1 cellular context compared by ENCODE assay signal in the genomic region with DNA sequence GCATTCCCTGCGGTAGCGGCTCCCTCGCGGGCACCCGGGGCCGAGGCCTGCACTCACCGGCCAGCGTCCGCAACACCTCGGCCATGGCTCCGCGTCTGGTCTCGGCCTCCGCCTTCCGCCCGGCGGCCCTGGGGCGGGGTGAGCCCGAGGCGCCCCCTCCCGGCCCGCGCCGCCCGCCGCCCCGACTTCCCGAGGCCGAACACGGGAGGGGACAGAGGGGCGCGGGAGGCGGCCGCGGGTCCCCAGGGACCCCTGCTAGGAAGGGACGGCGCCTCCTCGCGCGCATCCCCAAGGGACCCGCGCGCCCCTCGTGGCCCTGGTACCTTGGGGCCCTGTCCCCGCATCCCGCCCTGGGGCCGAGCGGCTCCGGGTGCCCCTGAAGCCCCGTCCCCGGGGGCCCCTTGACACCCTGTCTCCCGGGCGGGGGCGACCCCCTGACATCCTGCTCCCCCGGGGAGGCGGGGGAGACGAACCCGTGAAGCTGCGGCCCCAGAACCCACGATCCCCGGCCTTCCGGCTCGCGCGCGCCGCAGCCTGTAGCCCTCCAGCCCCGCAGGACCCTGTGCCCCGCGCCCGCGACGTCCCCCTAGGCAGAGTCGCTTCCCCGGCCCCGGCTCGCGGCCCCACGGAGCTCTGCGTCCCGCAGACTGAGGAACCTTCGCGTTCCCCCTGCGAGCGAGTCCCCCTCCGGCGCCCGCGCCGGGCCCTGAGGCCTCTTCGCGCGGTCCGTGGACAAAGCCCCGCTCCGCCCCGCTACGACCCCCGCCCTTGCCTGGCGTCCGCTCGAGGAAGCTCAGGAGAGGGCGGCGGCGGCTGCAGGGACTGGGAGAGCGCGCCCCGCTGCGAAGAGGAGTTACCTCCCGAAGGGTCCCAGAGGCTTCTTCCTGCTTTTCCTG.
TF ChIP-seq lines count a peak whose summit lies in the region.

A gene (minus strand): TSS at position 97 of the 896 bp plus-strand sequence.

TF ChIP-seq in K562, 482 proteins besides CTCF, POLR2A, EP300 and RAD21 (continued from another document and continues in another):
- TF ChIP-seq CTBP1 (IDR thresholded peaks at IDR 0.05; ENCODE audit: borderline replicate concordance): peak; percentile 30; the same call in 1 of the 2 replicates
- TF ChIP-seq CHD1 (IDR thresholded peaks at IDR 0.05; ENCODE audit: low read length): peak; percentile 78
- TF ChIP-seq, protein P1, sequence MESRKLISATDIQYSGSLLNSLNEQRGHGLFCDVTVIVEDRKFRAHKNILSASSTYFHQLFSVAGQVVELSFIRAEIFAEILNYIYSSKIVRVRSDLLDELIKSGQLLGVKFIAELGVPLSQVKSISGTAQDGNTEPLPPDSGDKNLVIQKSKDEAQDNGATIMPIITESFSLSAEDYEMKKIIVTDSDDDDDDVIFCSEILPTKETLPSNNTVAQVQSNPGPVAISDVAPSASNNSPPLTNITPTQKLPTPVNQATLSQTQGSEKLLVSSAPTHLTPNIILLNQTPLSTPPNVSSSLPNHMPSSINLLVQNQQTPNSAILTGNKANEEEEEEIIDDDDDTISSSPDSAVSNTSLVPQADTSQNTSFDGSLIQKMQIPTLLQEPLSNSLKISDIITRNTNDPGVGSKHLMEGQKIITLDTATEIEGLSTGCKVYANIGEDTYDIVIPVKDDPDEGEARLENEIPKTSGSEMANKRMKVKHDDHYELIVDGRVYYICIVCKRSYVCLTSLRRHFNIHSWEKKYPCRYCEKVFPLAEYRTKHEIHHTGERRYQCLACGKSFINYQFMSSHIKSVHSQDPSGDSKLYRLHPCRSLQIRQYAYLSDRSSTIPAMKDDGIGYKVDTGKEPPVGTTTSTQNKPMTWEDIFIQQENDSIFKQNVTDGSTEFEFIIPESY (CRISPR knock-in tag; IDR thresholded peaks at IDR 0.05): no peak
- TF ChIP-seq ELF2 (CRISPR knock-in tag; IDR thresholded peaks at IDR 0.05): no peak
- no peak for TF ChIP-seq ZNF384 (IDR thresholded peaks at IDR 0.05; ENCODE audit: low read depth, low read length)
- TF ChIP-seq ZC3H8 (IDR thresholded peaks at IDR 0.05): no peak
- no peak for TF ChIP-seq HNRNPL (IDR thresholded peaks at IDR 0.05; ENCODE audit: low read depth, low read length)
- no peak for TF ChIP-seq PTBP1 (IDR thresholded peaks at IDR 0.05; ENCODE audit: low read depth, low read length)
- TF ChIP-seq LCOR (CRISPR knock-in tag; IDR thresholded peaks at IDR 0.05): no peak
- TF ChIP-seq SIN3A (IDR thresholded peaks at IDR 0.05; ENCODE audit: borderline replicate concordance in 2 of 2, control insufficient read depth in 1 of 2, low read depth in 2 of 2, low read length in 2 of 2): peak in 1 of 2 experiments; percentile 10; a peak in 1 of 4 replicates
- TF ChIP-seq, protein P2, sequence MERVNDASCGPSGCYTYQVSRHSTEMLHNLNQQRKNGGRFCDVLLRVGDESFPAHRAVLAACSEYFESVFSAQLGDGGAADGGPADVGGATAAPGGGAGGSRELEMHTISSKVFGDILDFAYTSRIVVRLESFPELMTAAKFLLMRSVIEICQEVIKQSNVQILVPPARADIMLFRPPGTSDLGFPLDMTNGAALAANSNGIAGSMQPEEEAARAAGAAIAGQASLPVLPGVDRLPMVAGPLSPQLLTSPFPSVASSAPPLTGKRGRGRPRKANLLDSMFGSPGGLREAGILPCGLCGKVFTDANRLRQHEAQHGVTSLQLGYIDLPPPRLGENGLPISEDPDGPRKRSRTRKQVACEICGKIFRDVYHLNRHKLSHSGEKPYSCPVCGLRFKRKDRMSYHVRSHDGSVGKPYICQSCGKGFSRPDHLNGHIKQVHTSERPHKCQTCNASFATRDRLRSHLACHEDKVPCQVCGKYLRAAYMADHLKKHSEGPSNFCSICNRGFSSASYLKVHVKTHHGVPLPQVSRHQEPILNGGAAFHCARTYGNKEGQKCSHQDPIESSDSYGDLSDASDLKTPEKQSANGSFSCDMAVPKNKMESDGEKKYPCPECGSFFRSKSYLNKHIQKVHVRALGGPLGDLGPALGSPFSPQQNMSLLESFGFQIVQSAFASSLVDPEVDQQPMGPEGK (CRISPR knock-in tag; IDR thresholded peaks at IDR 0.05; ENCODE audit: borderline replicate concordance): no peak
- TF ChIP-seq CXXC5 (CRISPR knock-in tag; IDR thresholded peaks at IDR 0.05): peak; percentile 80
- no peak for TF ChIP-seq ZC3H11A (IDR thresholded peaks at IDR 0.05; ENCODE audit: low read depth, low read length)
- TF ChIP-seq ZNF717 (CRISPR knock-in tag; IDR thresholded peaks at IDR 0.05): no peak
- no peak for TF ChIP-seq ZNF586 (CRISPR knock-in tag; conservative IDR thresholded peaks at IDR 0.05)
- no peak for TF ChIP-seq MTA1 (IDR thresholded peaks at IDR 0.05; ENCODE audit: borderline replicate concordance)
- TF ChIP-seq MCM3 (IDR thresholded peaks at IDR 0.05): no peak
- peak; percentile 70; the same call in 1 of the 2 replicates for TF ChIP-seq TGIF2 (CRISPR knock-in tag; IDR thresholded peaks at IDR 0.05)
- no peak for TF ChIP-seq ZNF175 (CRISPR knock-in tag; IDR thresholded peaks at IDR 0.05; ENCODE audit: low read depth)
- TF ChIP-seq RBM25 (IDR thresholded peaks at IDR 0.05; ENCODE audit: low read depth, low read length, severe bottlenecking): peak; percentile 18
- no peak for TF ChIP-seq KHSRP (IDR thresholded peaks at IDR 0.05)
- TF ChIP-seq, protein P3, sequence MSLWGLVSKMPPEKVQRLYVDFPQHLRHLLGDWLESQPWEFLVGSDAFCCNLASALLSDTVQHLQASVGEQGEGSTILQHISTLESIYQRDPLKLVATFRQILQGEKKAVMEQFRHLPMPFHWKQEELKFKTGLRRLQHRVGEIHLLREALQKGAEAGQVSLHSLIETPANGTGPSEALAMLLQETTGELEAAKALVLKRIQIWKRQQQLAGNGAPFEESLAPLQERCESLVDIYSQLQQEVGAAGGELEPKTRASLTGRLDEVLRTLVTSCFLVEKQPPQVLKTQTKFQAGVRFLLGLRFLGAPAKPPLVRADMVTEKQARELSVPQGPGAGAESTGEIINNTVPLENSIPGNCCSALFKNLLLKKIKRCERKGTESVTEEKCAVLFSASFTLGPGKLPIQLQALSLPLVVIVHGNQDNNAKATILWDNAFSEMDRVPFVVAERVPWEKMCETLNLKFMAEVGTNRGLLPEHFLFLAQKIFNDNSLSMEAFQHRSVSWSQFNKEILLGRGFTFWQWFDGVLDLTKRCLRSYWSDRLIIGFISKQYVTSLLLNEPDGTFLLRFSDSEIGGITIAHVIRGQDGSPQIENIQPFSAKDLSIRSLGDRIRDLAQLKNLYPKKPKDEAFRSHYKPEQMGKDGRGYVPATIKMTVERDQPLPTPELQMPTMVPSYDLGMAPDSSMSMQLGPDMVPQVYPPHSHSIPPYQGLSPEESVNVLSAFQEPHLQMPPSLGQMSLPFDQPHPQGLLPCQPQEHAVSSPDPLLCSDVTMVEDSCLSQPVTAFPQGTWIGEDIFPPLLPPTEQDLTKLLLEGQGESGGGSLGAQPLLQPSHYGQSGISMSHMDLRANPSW (CRISPR knock-in tag; IDR thresholded peaks at IDR 0.05): no peak
- TF ChIP-seq ZBTB7A (IDR thresholded peaks at IDR 0.05; ENCODE audit: borderline replicate concordance, control insufficient read depth, low read depth, low read length): peak; percentile 98; the same call in 1 of the 2 replicates
- TF ChIP-seq, protein P4, sequence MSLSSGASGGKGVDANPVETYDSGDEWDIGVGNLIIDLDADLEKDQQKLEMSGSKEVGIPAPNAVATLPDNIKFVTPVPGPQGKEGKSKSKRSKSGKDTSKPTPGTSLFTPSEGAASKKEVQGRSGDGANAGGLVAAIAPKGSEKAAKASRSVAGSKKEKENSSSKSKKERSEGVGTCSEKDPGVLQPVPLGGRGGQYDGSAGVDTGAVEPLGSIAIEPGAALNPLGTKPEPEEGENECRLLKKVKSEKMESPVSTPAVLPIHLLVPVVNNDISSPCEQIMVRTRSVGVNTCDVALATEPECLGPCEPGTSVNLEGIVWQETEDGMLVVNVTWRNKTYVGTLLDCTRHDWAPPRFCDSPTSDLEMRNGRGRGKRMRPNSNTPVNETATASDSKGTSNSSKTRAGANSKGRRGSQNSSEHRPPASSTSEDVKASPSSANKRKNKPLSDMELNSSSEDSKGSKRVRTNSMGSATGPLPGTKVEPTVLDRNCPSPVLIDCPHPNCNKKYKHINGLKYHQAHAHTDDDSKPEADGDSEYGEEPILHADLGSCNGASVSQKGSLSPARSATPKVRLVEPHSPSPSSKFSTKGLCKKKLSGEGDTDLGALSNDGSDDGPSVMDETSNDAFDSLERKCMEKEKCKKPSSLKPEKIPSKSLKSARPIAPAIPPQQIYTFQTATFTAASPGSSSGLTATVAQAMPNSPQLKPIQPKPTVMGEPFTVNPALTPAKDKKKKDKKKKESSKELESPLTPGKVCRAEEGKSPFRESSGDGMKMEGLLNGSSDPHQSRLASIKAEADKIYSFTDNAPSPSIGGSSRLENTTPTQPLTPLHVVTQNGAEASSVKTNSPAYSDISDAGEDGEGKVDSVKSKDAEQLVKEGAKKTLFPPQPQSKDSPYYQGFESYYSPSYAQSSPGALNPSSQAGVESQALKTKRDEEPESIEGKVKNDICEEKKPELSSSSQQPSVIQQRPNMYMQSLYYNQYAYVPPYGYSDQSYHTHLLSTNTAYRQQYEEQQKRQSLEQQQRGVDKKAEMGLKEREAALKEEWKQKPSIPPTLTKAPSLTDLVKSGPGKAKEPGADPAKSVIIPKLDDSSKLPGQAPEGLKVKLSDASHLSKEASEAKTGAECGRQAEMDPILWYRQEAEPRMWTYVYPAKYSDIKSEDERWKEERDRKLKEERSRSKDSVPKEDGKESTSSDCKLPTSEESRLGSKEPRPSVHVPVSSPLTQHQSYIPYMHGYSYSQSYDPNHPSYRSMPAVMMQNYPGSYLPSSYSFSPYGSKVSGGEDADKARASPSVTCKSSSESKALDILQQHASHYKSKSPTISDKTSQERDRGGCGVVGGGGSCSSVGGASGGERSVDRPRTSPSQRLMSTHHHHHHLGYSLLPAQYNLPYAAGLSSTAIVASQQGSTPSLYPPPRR (CRISPR knock-in tag; IDR thresholded peaks at IDR 0.05; ENCODE audit: borderline replicate concordance): no peak
- 0 out of 2 replicates have a peak, but pooled peaks have one; percentile 36 for TF ChIP-seq SMAD4 (CRISPR knock-in tag; conservative IDR thresholded peaks at IDR 0.05)
- no peak for TF ChIP-seq MXI1 (IDR thresholded peaks at IDR 0.05; ENCODE audit: low read depth, low read length)
- no peak for TF ChIP-seq JUNB (CRISPR knock-in tag; conservative IDR thresholded peaks at IDR 0.05)
- TF ChIP-seq, protein P5, sequence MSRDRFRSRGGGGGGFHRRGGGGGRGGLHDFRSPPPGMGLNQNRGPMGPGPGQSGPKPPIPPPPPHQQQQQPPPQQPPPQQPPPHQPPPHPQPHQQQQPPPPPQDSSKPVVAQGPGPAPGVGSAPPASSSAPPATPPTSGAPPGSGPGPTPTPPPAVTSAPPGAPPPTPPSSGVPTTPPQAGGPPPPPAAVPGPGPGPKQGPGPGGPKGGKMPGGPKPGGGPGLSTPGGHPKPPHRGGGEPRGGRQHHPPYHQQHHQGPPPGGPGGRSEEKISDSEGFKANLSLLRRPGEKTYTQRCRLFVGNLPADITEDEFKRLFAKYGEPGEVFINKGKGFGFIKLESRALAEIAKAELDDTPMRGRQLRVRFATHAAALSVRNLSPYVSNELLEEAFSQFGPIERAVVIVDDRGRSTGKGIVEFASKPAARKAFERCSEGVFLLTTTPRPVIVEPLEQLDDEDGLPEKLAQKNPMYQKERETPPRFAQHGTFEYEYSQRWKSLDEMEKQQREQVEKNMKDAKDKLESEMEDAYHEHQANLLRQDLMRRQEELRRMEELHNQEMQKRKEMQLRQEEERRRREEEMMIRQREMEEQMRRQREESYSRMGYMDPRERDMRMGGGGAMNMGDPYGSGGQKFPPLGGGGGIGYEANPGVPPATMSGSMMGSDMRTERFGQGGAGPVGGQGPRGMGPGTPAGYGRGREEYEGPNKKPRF (IDR thresholded peaks at IDR 0.05; ENCODE audit: low read depth, low read length): no peak
- no peak for TF ChIP-seq SRF (CRISPR knock-in tag; IDR thresholded peaks at IDR 0.05)
- no peak for TF ChIP-seq ZZZ3 (IDR thresholded peaks at IDR 0.05)
- TF ChIP-seq FOXK1 (CRISPR knock-in tag; IDR thresholded peaks at IDR 0.05; ENCODE audit: borderline replicate concordance): no peak
- TF ChIP-seq PTRF (tag; IDR thresholded peaks at IDR 0.05): no peak
- TF ChIP-seq, protein P6, sequence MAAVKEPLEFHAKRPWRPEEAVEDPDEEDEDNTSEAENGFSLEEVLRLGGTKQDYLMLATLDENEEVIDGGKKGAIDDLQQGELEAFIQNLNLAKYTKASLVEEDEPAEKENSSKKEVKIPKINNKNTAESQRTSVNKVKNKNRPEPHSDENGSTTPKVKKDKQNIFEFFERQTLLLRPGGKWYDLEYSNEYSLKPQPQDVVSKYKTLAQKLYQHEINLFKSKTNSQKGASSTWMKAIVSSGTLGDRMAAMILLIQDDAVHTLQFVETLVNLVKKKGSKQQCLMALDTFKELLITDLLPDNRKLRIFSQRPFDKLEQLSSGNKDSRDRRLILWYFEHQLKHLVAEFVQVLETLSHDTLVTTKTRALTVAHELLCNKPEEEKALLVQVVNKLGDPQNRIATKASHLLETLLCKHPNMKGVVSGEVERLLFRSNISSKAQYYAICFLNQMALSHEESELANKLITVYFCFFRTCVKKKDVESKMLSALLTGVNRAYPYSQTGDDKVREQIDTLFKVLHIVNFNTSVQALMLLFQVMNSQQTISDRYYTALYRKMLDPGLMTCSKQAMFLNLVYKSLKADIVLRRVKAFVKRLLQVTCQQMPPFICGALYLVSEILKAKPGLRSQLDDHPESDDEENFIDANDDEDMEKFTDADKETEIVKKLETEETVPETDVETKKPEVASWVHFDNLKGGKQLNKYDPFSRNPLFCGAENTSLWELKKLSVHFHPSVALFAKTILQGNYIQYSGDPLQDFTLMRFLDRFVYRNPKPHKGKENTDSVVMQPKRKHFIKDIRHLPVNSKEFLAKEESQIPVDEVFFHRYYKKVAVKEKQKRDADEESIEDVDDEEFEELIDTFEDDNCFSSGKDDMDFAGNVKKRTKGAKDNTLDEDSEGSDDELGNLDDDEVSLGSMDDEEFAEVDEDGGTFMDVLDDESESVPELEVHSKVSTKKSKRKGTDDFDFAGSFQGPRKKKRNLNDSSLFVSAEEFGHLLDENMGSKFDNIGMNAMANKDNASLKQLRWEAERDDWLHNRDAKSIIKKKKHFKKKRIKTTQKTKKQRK (IDR thresholded peaks at IDR 0.05; ENCODE audit: borderline replicate concordance, low read depth, low read length): no peak
- no peak for TF ChIP-seq ESRRA (IDR thresholded peaks at IDR 0.05; ENCODE audit: borderline replicate concordance, low read depth)
- TF ChIP-seq, protein P7, sequence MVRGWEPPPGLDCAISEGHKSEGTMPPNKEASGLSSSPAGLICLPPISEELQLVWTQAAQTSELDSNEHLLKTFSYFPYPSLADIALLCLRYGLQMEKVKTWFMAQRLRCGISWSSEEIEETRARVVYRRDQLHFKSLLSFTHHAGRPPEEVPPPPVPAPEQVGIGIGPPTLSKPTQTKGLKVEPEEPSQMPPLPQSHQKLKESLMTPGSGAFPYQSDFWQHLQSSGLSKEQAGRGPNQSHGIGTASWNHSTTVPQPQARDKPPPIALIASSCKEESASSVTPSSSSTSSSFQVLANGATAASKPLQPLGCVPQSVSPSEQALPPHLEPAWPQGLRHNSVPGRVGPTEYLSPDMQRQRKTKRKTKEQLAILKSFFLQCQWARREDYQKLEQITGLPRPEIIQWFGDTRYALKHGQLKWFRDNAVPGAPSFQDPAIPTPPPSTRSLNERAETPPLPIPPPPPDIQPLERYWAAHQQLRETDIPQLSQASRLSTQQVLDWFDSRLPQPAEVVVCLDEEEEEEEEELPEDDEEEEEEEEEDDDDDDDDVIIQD (CRISPR knock-in tag; IDR thresholded peaks at IDR 0.05): no peak
- TF ChIP-seq TFAM (CRISPR knock-in tag; conservative IDR thresholded peaks at IDR 0.05): no peak
- TF ChIP-seq MYBL2 (IDR thresholded peaks at IDR 0.05; ENCODE audit: low read depth): no peak
- no peak for TF ChIP-seq MYBL2 (CRISPR knock-in tag; IDR thresholded peaks at IDR 0.05; ENCODE audit: borderline replicate concordance)
- TF ChIP-seq GABPB2 (CRISPR knock-in tag; conservative IDR thresholded peaks at IDR 0.05): no peak
- TF ChIP-seq NELFE (IDR thresholded peaks at IDR 0.05; ENCODE audit: insufficient read depth, insufficient read length): no peak
